Comparison of ENCODE assay signal across 16 cellular contexts in the genomic region with DNA sequence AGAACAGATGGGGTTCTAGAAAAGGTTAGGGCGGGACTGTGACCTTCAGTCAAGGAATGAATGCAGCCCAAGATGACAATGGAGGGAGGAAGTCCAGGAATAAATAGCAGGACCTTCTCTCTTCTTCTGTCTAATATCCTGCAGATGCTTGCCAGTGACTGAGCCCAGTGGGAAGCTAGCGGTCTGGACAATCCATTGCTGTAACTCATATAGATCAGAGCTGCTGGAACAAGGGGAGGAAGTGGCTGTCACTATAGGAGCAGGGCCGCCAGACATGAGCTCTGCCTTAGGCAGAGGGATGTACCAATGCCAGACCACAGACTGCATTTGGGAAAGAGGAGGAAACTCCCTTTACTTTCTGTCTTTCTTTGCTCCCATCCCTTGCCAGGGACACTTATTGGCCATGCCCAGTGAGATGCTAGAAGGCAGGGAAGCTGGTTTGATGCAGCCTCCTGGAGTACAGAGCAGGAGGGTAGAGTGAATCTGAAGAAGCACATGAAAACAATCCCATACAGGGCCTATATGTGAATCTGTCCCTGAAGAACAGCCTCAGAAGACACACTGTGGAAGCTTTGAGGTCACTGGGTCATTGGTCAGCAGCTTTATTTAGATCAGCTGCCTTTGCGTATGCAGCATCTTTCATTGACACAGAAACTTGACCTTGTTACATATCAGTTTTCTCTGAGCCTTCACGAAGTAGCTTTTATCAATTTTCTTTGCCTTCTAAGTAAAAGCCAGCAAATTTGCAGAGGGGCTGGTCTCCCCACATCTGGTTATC.
DNase-seq lines count a peak whose midpoint lies in the region; ATAC-seq and TF ChIP-seq lines count a peak whose summit lies in the region.
"Had no signal": no experiment of that assay in that cellular context is flagged by ENCODE, and none has a peak within 500 bp of the region (broad histone marks: within the 10 kb centered on the region; RNA-seq: fewer than 3 reads in every experiment).

No MANE protein-coding gene starts in this region.

- no peaks in the 10 kb centered on the region for H3K9me3 ChIP-seq in psoas muscle

- ATAC-seq in psoas muscle (peak in 3 of 4 donors; percentile 27 to 55 (median 48)), GM19397 (IDR thresholded peaks at IDR 0.05; ENCODE audit: unreplicated experiment) (no peak)
- ATAC-seq in activated T-helper 17 cell treated with anti-CD3 and anti-CD28 coated beads, Interleukin-2, amount 50 U/mL, for 72 hours (replicated peaks): no peak
- ATAC-seq: CD8-positive, alpha-beta T cell had no signal

- no peak overlapping the region for H3K4me3 ChIP-seq in psoas muscle

- peaks cover 4% of the 10 kb centered on the region for H3K9me3 Mint-ChIP-seq in activated T-helper 17 cell treated with anti-CD3 and anti-CD28 coated beads, Interleukin-2, amount 50 U/mL, for 72 hours
- H3K9me3 Mint-ChIP-seq: CD8-positive, alpha-beta T cell had no signal

- intact Hi-C loops in psoas muscle (cut with DNase I): no loop called here

- no peak for TF ChIP-seq CTCF in psoas muscle (IDR thresholded peaks at IDR 0.05)

- peak; percentile 49 for DNase-seq in AG20443 (ENCODE audit: low spot score)
- DNase-seq in GM04503 (ENCODE audit: low read depth): peak; percentile 68
- DNase-seq in dermis blood vessel endothelial cell: peak; percentile 21
- no peak for DNase-seq in psoas muscle
- no peak for DNase-seq in NCI-H345 treated with DMSO at 0.1 percent for 48 hours (lab: John Stamatoyannopoulos, UW; ENCODE audit: unreplicated experiment)
- DNase-seq in ecto neural progenitor cell (ENCODE audit: low spot score): no peak
- DNase-seq: ACHN; CD8-positive, alpha-beta T cell; DMS79 treated with DMSO at 0.1 percent for 48 hours; NCI-H1436; NCI-H2081; NCI-H524 treated with DMSO at 0.1 percent for 48 hours had no signal

- peaks cover 10% of the 10 kb centered on the region for H3K4me1 ChIP-seq in psoas muscle

- no peaks in the 10 kb centered on the region for H3K4me1 Mint-ChIP-seq in activated T-helper 17 cell treated with anti-CD3 and anti-CD28 coated beads, Interleukin-2, amount 50 U/mL, for 72 hours

- H3K27me3 ChIP-seq in psoas muscle (ENCODE audit: insufficient read depth in 3 of 3, low read length in 2 of 3): no peaks in the 10 kb centered on the region

- no peaks in the 10 kb centered on the region for H3K27me3 Mint-ChIP-seq in activated T-helper 17 cell treated with anti-CD3 and anti-CD28 coated beads, Interleukin-2, amount 50 U/mL, for 72 hours
- H3K27me3 Mint-ChIP-seq: IgD-negative memory B cell had no signal

- WGBS in psoas muscle, 3 donors: 56 to 61% (median 60%) methylated on average over 5 of the region's 5 CpGs

- H3K36me3 ChIP-seq in psoas muscle (ENCODE audit: insufficient read depth in 1 of 2, low read depth in 1 of 2): no peaks in the 10 kb centered on the region

- H3K27ac Mint-ChIP-seq in activated T-helper 17 cell treated with anti-CD3 and anti-CD28 coated beads, Interleukin-2, amount 50 U/mL, for 72 hours: no peak overlapping the region
- H3K27ac Mint-ChIP-seq: CD8-positive, alpha-beta T cell; IgD-negative memory B cell had no signal

- H3K36me3 Mint-ChIP-seq in activated T-helper 17 cell treated with anti-CD3 and anti-CD28 coated beads, Interleukin-2, amount 50 U/mL, for 72 hours (ENCODE audit: low read depth): no peaks in the 10 kb centered on the region
- H3K36me3 Mint-ChIP-seq: CD8-positive, alpha-beta T cell; IgD-negative memory B cell had no signal

- no peak overlapping the region for H3K27ac ChIP-seq in psoas muscle
- H3K27ac ChIP-seq: RWPE1 had no signal

- no peak overlapping the region for H3K4me3 Mint-ChIP-seq in activated T-helper 17 cell treated with anti-CD3 and anti-CD28 coated beads, Interleukin-2, amount 50 U/mL, for 72 hours
- H3K4me3 Mint-ChIP-seq: CD8-positive, alpha-beta T cell; IgD-negative memory B cell had no signal

Comparison
In these comparisons a context has a peak if more than half of its experiments do, and no peak if none do; other contexts are left out.
1. DNase-seq: peak in AG20443 (single experiment), GM04503 (single experiment) and dermis blood vessel endothelial cell (single experiment); none in psoas muscle (0 of 2), NCI-H345 treated with DMSO at 0.1 percent for 48 hours (single experiment) and ecto neural progenitor cell (single experiment).
2. ATAC-seq: peak in psoas muscle (3 of 4); none in activated T-helper 17 cell treated with anti-CD3 and anti-CD28 coated beads, Interleukin-2, amount 50 U/mL, for 72 hours (single experiment) and GM19397 (single experiment).